1 cellular context compared by ENCODE assay signal in genomic region chr11:82225502-82225901, GRCh38.
TF ChIP-seq lines count a peak whose summit lies in the region.

No MANE protein-coding gene starts in this region.

TF ChIP-seq in GM12878, 131 proteins besides CTCF, POLR2A, EP300 and RAD21 (continued from another document):
- TF ChIP-seq, protein P1, sequence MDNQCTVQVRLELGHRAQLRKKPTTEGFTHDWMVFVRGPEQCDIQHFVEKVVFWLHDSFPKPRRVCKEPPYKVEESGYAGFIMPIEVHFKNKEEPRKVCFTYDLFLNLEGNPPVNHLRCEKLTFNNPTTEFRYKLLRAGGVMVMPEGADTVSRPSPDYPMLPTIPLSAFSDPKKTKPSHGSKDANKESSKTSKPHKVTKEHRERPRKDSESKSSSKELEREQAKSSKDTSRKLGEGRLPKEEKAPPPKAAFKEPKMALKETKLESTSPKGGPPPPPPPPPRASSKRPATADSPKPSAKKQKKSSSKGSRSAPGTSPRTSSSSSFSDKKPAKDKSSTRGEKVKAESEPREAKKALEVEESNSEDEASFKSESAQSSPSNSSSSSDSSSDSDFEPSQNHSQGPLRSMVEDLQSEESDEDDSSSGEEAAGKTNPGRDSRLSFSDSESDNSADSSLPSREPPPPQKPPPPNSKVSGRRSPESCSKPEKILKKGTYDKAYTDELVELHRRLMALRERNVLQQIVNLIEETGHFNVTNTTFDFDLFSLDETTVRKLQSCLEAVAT (IDR thresholded peaks at IDR 0.05): no peak
- TF ChIP-seq, protein P2, sequence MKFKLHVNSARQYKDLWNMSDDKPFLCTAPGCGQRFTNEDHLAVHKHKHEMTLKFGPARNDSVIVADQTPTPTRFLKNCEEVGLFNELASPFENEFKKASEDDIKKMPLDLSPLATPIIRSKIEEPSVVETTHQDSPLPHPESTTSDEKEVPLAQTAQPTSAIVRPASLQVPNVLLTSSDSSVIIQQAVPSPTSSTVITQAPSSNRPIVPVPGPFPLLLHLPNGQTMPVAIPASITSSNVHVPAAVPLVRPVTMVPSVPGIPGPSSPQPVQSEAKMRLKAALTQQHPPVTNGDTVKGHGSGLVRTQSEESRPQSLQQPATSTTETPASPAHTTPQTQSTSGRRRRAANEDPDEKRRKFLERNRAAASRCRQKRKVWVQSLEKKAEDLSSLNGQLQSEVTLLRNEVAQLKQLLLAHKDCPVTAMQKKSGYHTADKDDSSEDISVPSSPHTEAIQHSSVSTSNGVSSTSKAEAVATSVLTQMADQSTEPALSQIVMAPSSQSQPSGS (IDR thresholded peaks at IDR 0.05; ENCODE audit: low read length): no peak
- TF ChIP-seq NBN (IDR thresholded peaks at IDR 0.05) (no peak), EGR1 (IDR thresholded peaks at IDR 0.05; ENCODE audit: borderline replicate concordance in 1 of 2, low read depth in 2 of 2, low read length in 2 of 2) (no peak), SUPT20H (IDR thresholded peaks at IDR 0.05; ENCODE audit: borderline replicate concordance, control insufficient read depth, low read depth, low read length) (no peak), CHD2 (IDR thresholded peaks at IDR 0.05; ENCODE audit: borderline replicate concordance, low read depth, low read length) (no peak), TCF3 (IDR thresholded peaks at IDR 0.05; ENCODE audit: borderline replicate concordance, insufficient read depth, low read depth, low read length) (no peak)
TF ChIP-seq in GM12878: peak in this region for 0.
